ENCODE assay signal across 8 cellular contexts in the genomic region with DNA sequence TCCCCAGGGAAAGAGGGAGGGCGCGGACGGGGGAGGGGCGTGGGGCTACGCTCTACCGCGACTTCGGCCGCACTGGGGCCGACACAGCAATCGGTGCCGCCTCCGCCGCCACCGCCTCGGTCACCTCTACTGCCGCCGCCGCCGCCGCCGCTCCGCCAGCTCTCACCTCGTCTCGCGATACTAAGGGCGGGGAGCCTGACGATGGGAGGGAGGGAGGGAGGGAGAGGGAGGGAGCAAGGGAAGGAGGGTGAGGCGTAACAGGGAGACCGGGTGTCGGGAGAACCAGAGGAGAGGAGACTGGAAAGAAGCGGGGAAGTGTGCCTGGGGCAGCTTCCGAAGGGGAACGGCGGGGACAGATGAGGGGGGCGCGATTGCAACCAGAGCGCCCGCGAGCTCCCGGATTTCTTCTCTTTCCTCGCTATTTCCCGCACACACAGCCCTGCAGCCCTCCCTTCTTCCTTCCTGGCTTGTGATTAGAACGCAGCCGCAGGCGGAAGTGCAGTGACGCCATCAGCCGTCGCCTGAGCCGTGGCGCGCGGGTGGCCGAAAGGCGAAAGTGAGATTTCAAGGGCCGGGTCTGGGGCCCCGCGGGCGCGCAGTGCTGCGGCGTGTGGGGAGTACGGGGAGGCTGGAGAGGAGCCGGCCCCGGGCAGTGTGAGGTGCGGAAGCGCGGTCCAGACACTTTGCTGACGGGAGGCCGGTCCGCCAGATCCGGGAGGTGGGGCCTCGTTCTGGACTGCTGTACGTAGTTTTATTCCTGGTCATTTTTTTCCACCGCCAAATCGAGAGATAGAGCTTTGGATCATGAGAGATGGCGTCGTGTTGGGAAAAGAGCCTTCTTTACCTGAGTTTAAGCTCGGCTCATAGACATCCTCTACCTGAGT. TPM values are rescaled to one million over a fixed set of nuclear protein-coding genes. Genes with fewer than 3 reads are reported as not detected.
DNase-seq lines count a peak whose midpoint lies in the region; ATAC-seq and TF ChIP-seq lines count a peak whose summit lies in the region.

A gene with protein sequence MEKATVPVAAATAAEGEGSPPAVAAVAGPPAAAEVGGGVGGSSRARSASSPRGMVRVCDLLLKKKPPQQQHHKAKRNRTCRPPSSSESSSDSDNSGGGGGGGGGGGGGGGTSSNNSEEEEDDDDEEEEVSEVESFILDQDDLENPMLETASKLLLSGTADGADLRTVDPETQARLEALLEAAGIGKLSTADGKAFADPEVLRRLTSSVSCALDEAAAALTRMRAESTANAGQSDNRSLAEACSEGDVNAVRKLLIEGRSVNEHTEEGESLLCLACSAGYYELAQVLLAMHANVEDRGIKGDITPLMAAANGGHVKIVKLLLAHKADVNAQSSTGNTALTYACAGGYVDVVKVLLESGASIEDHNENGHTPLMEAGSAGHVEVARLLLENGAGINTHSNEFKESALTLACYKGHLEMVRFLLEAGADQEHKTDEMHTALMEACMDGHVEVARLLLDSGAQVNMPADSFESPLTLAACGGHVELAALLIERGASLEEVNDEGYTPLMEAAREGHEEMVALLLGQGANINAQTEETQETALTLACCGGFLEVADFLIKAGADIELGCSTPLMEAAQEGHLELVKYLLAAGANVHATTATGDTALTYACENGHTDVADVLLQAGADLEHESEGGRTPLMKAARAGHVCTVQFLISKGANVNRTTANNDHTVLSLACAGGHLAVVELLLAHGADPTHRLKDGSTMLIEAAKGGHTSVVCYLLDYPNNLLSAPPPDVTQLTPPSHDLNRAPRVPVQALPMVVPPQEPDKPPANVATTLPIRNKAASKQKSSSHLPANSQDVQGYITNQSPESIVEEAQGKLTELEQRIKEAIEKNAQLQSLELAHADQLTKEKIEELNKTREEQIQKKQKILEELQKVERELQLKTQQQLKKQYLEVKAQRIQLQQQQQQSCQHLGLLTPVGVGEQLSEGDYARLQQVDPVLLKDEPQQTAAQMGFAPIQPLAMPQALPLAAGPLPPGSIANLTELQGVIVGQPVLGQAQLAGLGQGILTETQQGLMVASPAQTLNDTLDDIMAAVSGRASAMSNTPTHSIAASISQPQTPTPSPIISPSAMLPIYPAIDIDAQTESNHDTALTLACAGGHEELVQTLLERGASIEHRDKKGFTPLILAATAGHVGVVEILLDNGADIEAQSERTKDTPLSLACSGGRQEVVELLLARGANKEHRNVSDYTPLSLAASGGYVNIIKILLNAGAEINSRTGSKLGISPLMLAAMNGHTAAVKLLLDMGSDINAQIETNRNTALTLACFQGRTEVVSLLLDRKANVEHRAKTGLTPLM (N-terminal part only) (minus strand): TSS at position 131 of the 884 bp plus-strand sequence. CDS start 130 bp downstream, at position 1.

- H3K27me3 ChIP-seq in right cardiac atrium (ENCODE audit: control insufficient read depth, insufficient read depth), result no peaks in the 10 kb centered on the region
- H3K27me3 ChIP-seq in vagina, result no peaks in the 10 kb centered on the region

- intact Hi-C loops in right cardiac atrium (cut with DNase I) (loop anchor here in 3 of 4 donors (5.0 to 10.0 kb wide), 4 partner anchors 37 to 192 kb away; a partner anchor contains a TSS), vagina (cut with DNase I) (loop anchor here (2.0 kb wide), 1 partner anchor 190 kb away; a partner anchor contains a TSS)

- H3K4me3 ChIP-seq in right cardiac atrium (ENCODE audit: low read length), result peak within 1 kb of the TSS; percentile 87
- peak within 1 kb of the TSS; percentile 90 to 97 for H3K4me3 ChIP-seq in vagina

- TF ChIP-seq POLR2A in vagina (IDR thresholded peaks at IDR 0.05), result peak in 1 of 2 donors; percentile 53

- under 1% methylated on average over 78 of the region's 79 CpGs for WGBS in right cardiac atrium

- peak in 2 of 3 experiments; percentile 2 to 33 for TF ChIP-seq CTCF in vagina (IDR thresholded peaks at IDR 0.05)

- H3K9me3 ChIP-seq in right cardiac atrium (ENCODE audit: control insufficient read depth, low read length) (no peaks in the 10 kb centered on the region), vagina (no peaks in the 10 kb centered on the region)

- ATAC-seq in GM18498 (IDR thresholded peaks at IDR 0.05; ENCODE audit: unreplicated experiment) (peak; percentile 82), HG02938 (IDR thresholded peaks at IDR 0.05; ENCODE audit: unreplicated experiment) (peak; percentile 68), right cardiac atrium (peak; percentile 94 to 95)

- H3K27ac ChIP-seq in right cardiac atrium (ENCODE audit: low read length) (peak within 1 kb of the TSS; percentile 97), vagina (peak within 1 kb of the TSS; percentile 96)

- H3K36me3 ChIP-seq in vagina, result no peaks in the 10 kb centered on the region

- H3K4me1 ChIP-seq in right cardiac atrium (ENCODE audit: control insufficient read depth, insufficient read depth, low read length) (no peaks in the 10 kb centered on the region), vagina (peaks cover 55% of the 10 kb centered on the region)

- DNase-seq in NCI-H187 (lab: John Stamatoyannopoulos, UW) (peak; percentile 87 to 99), T-helper 2 cell (peak; percentile 80 to 95 (median 86)), anterior cingulate cortex (lab: John Stamatoyannopoulos, UW) (peak; percentile 28 to 98 (median 89)), right cardiac atrium (peak; percentile 93 to 97 (median 97)), putamen (ENCODE audit: low spot score) (peak; percentile 92), vagina (ENCODE audit: extremely low spot score in 2 of 2) (peak in 1 of 2 donors; percentile 95)

RNA-seq across cellular contexts. Expression of the gene that starts here (rescaled TPM):
- 10 to 100 TPM; 52.1 to 59.4 (median 53.7) TPM for total RNA-seq in right cardiac atrium
- polyA plus RNA-seq in right cardiac atrium, result 9.6 TPM
- total RNA-seq in vagina, result 55.5 TPM
